8 cellular contexts compared by ENCODE assay signal in the genomic region with DNA sequence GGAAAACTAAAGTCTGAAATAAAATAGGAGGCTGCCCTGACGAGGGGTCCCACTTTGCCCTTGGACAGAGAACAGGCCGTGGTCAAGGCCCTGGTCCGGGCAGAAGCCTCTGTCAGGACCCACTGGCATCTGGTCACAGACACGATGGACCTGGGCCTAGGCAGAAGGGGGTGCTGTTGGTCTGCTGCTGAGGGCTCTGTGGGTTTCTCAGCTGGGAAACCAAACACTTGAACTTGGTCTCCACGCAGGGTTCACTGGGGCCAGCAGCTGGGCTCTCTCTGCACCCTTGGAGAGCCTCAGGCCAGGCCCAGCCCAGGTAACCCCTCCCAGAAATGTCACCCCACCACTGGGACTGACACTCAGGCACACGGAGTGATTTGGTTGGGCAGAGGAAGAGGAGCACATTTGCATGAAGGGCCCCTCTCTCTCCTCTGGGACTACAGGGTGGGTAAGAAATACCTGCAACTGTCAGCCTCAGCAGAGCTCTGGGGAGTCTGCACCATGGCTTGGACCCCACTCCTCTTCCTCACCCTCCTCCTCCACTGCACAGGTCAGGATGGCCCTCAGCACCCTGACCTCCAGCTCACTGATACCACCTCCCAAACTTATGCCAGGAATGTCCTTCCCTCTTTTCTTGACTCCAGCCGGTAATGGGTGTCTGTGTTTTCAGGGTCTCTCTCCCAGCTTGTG. TPM values are rescaled to one million over a fixed set of nuclear protein-coding genes. Genes with fewer than 3 reads are reported as not detected.
A peak's percentile ranks its signal among the peaks of the same experiment; 100 is the strongest.
DNase-seq lines count a peak whose midpoint lies in the region; ATAC-seq and TF ChIP-seq lines count a peak whose summit lies in the region.

No MANE protein-coding gene starts in this region.

- H3K27ac ChIP-seq in DND-41 (ENCODE audit: low read length) (no peak overlapping the region), gastrocnemius medialis (no peak overlapping the region), suprapubic skin (no peak overlapping the region)

- no peaks in the 10 kb centered on the region for H3K9me3 ChIP-seq in DND-41 (ENCODE audit: insufficient read depth, low read length, severe bottlenecking)
- no peaks in the 10 kb centered on the region for H3K9me3 ChIP-seq in gastrocnemius medialis
- H3K9me3 ChIP-seq in suprapubic skin, result no peaks in the 10 kb centered on the region

- in situ Hi-C loops in gastrocnemius medialis (cut with MboI; ENCODE audit: low sequenced_read_pairs in 4 of 4), result no loop called here

- TF ChIP-seq CTCF in DND-41 (IDR thresholded peaks at IDR 0.05; ENCODE audit: borderline replicate concordance, extremely low read depth, low read length, poor library complexity, severe bottlenecking) (peak; percentile 36), foreskin fibroblast (IDR thresholded peaks at IDR 0.05; ENCODE audit: low read depth, low read length) (peak; percentile 11), gastrocnemius medialis (IDR thresholded peaks at IDR 0.05 in 4 of 5, conservative IDR thresholded peaks at IDR 0.05 in 1 of 5) (no peak), suprapubic skin (IDR thresholded peaks at IDR 0.05) (no peak)

- ATAC-seq in DND-41 (ENCODE audit: insufficient read depth, low read depth) (no peak), GM19397 (IDR thresholded peaks at IDR 0.05; ENCODE audit: unreplicated experiment) (peak; percentile 64), gastrocnemius medialis (no peak)

- H3K9ac ChIP-seq in DND-41 (ENCODE audit: low read depth, low read length), result no peak overlapping the region

- no peak overlapping the region for H3K4me2 ChIP-seq in DND-41 (ENCODE audit: insufficient read depth, low read length)

- TF ChIP-seq EP300 in suprapubic skin (IDR thresholded peaks at IDR 0.05), result no peak

- H3K4me1 ChIP-seq in DND-41 (ENCODE audit: insufficient read depth, low read length) (no peaks in the 10 kb centered on the region), gastrocnemius medialis (no peaks in the 10 kb centered on the region), suprapubic skin (no peaks in the 10 kb centered on the region)

- H3K4me3 ChIP-seq in DND-41 (ENCODE audit: low read depth in 1 of 2, low read length in 2 of 2), result no peak overlapping the region
- H3K4me3 ChIP-seq in foreskin fibroblast (ENCODE audit: low read depth in 1 of 2, low read length in 2 of 2), result no peak overlapping the region
- H3K4me3 ChIP-seq in gastrocnemius medialis, result no peak overlapping the region
- no peak overlapping the region for H3K4me3 ChIP-seq in suprapubic skin

- H3K36me3 ChIP-seq in DND-41 (ENCODE audit: insufficient read depth, low read length) (no peaks in the 10 kb centered on the region), gastrocnemius medialis (no peaks in the 10 kb centered on the region), suprapubic skin (no peaks in the 10 kb centered on the region)

- intact Hi-C loops in gastrocnemius medialis (cut with DNase I; ENCODE audit: low total_unique reads), result no loop called here

- 73% methylated on average over 5 of the region's 7 CpGs for WGBS in suprapubic skin

- no peak overlapping the region for H2AFZ ChIP-seq in DND-41 (ENCODE audit: low read depth, low read length)

- no peaks in the 10 kb centered on the region for H4K20me1 ChIP-seq in DND-41 (ENCODE audit: insufficient read depth, low read length)

- no peak for TF ChIP-seq POLR2A in gastrocnemius medialis (IDR thresholded peaks at IDR 0.05)
- TF ChIP-seq POLR2A in suprapubic skin (IDR thresholded peaks at IDR 0.05), result no peak

- no peaks in the 10 kb centered on the region for H3K79me2 ChIP-seq in DND-41 (ENCODE audit: insufficient read depth, low read length)

- peaks cover 12% of the 10 kb centered on the region for H3K27me3 ChIP-seq in DND-41 (ENCODE audit: insufficient read depth, low read length, poor library complexity)
- no peaks in the 10 kb centered on the region for H3K27me3 ChIP-seq in gastrocnemius medialis
- peaks cover 3% of the 10 kb centered on the region for H3K27me3 ChIP-seq in suprapubic skin

- DNase-seq in DND-41 (no peak), M059J (ENCODE audit: low read depth) (peak; percentile 6), foreskin fibroblast (no peak), gastrocnemius medialis (no peak), NCI-H446 (lab: John Stamatoyannopoulos, UW) (no peak), suprapubic skin (ENCODE audit: low spot score in 2 of 2) (no peak)
- DNase-seq in activated CD4-positive, alpha-beta T cell treated with anti-CD3 and anti-CD28 coated beads for 1 hour, result no peak

RNA-seq across cellular contexts. Expression of gene TOP3B, which starts 48.1 kb away (rescaled TPM):
- 11.5 and 17.6 TPM in 2 replicates for total RNA-seq in M059J (2014; rRNA removed; shearing (Covaris generic))
- total RNA-seq in gastrocnemius medialis, result 10 to 100 TPM in 3 of 4 donors, 1 to 10 TPM in 1; 8.2 to 15.7 (median 14.2) TPM
- total RNA-seq in suprapubic skin, result 100 to 1,000 TPM in 1 of 4 donors, 10 to 100 TPM in 3; 28.2 to 113 (median 35.1) TPM

Comparison
In these comparisons a context has a peak if more than half of its experiments do, and no peak if none do; other contexts are left out.
1. CTCF ChIP-seq: peak in DND-41 (single experiment) and foreskin fibroblast (single experiment); none in gastrocnemius medialis (0 of 5) and suprapubic skin (0 of 2).